17 cellular contexts compared by ENCODE assay signal in genomic region chr20:63494420-63495166, GRCh38. TPM values are rescaled to one million over a fixed set of nuclear protein-coding genes. Genes with fewer than 3 reads are reported as not detected.
"Had no signal": no experiment of that assay in that cellular context is flagged by ENCODE, and none has a peak within 500 bp of the region (broad histone marks: within the 10 kb centered on the region; RNA-seq: fewer than 3 reads in every experiment).

No MANE protein-coding gene starts in this region.

- H3K36me3 ChIP-seq: transverse colon had no signal

- DNase-seq: activated CD4-positive, alpha-beta T cell treated with anti-CD3 and anti-CD28 coated beads, Interleukin-2, amount 50 U/mL, for 1 hour; activated CD4-positive, CD25-positive, alpha-beta regulatory T cell; activated naive CD4-positive, alpha-beta T cell treated with anti-CD3 and anti-CD28 coated beads, Interleukin-2, amount 10 ng/mL, durations not matched to agents 7 days and 5 days; activated T-cell treated with anti-CD3 and anti-CD28 coated beads for 4 hours; central memory CD4-positive, alpha-beta T cell; erythroblast; mesendoderm; small intestine; T-helper 2 cell; transverse colon had no signal

- H3K9me3 Mint-ChIP-seq: activated naive CD4-positive, alpha-beta T cell treated with anti-CD3 and anti-CD28 coated beads, Interleukin-2, amount 10 ng/mL, durations not matched to agents 7 days and 5 days; activated T-helper 2 cell treated with anti-CD3 and anti-CD28 coated beads, Interferon-gamma antibody, Interleukin-2, Interleukin-4, amounts not matched to agents 10 μg/mL and 5 μg/mL and 100 μg/mL, durations not matched to agents 14 hours and 24 hours and 36 hours; nephron had no signal

- H3K4me3 Mint-ChIP-seq: activated naive CD4-positive, alpha-beta T cell treated with anti-CD3 and anti-CD28 coated beads, Interleukin-2, amount 10 ng/mL, durations not matched to agents 7 days and 5 days; dendritic cell treated with granulocyte-macrophage colony-stimulating factor and Interleukin-4, amounts not matched to agents 40 ng/mL and 50 ng/mL, for 4 days; nephron had no signal

- H3K9me3 ChIP-seq: transverse colon had no signal

- H3K27ac ChIP-seq: transverse colon had no signal

- ATAC-seq: left lobe of liver had no signal

- H3K27ac Mint-ChIP-seq: activated naive CD4-positive, alpha-beta T cell treated with anti-CD3 and anti-CD28 coated beads, Interleukin-2, amount 10 ng/mL, durations not matched to agents 7 days and 5 days; activated T-helper 2 cell treated with anti-CD3 and anti-CD28 coated beads, Interferon-gamma antibody, Interleukin-2, Interleukin-4, amounts not matched to agents 10 μg/mL and 5 μg/mL and 100 μg/mL, durations not matched to agents 14 hours and 24 hours and 36 hours; dendritic cell treated with granulocyte-macrophage colony-stimulating factor and Interleukin-4, amounts not matched to agents 40 ng/mL and 50 ng/mL, for 4 days; nephron had no signal

- H3K4me1 Mint-ChIP-seq: nephron had no signal

- H3K4me3 ChIP-seq: transverse colon had no signal

- H3K36me3 Mint-ChIP-seq: activated naive CD4-positive, alpha-beta T cell treated with anti-CD3 and anti-CD28 coated beads, Interleukin-2, amount 10 ng/mL, durations not matched to agents 7 days and 5 days had no signal

RNA-seq across cellular contexts. Expression of gene KCNQ2, which starts 22.1 kb away (rescaled TPM):
- total RNA-seq: activated CD8-positive, alpha-beta memory T cell treated with anti-CD3 and anti-CD28 coated beads for 36 hours; activated T-helper 2 cell treated with anti-CD3 and anti-CD28 coated beads, Interferon-gamma antibody, Interleukin-2, Interleukin-4, amounts not matched to agents 10 μg/mL and 5 μg/mL and 100 μg/mL, durations not matched to agents 14 hours and 24 hours and 36 hours; glomerular endothelial cell; left lobe of liver; osteocyte had no signal

RNA-seq across cellular contexts. Expression of gene PTK6, which starts 42.6 kb away (rescaled TPM):
- total RNA-seq: glomerular endothelial cell had no signal

RNA-seq across cellular contexts. Expression of gene SRMS, which starts 53.0 kb away (rescaled TPM):
- total RNA-seq: activated CD8-positive, alpha-beta memory T cell treated with anti-CD3 and anti-CD28 coated beads for 36 hours; activated T-helper 2 cell treated with anti-CD3 and anti-CD28 coated beads, Interferon-gamma antibody, Interleukin-2, Interleukin-4, amounts not matched to agents 10 μg/mL and 5 μg/mL and 100 μg/mL, durations not matched to agents 14 hours and 24 hours and 36 hours; glomerular endothelial cell; left lobe of liver; osteocyte had no signal
- polyA plus RNA-seq: small intestine had no signal
